14 cellular contexts compared by ENCODE assay signal in genomic region chr13:29676941-29677452, GRCh38.
DNase-seq lines count a peak whose midpoint lies in the region; ATAC-seq, FAIRE-seq and TF ChIP-seq lines count a peak whose summit lies in the region.
"Had no signal": no experiment of that assay in that cellular context is flagged by ENCODE, and none has a peak within 500 bp of the region (broad histone marks: within the 10 kb centered on the region; RNA-seq: fewer than 3 reads in every experiment).

No MANE protein-coding gene starts in this region.

- DNase-seq in DMS153 treated with DMSO at 0.1 percent for 48 hours (lab: John Stamatoyannopoulos, UW; ENCODE audit: unreplicated experiment) (peak; percentile 42), NCI-H526 (lab: John Stamatoyannopoulos, UW) (peak; percentile 11 to 56), H1 (ENCODE audit: low read depth in 1 of 2, low spot score in 2 of 2) (no peak), neural progenitor cell (ENCODE audit: low spot score) (peak; percentile 7), MM.1S (no peak), NOMO-1 (lab: John Stamatoyannopoulos, UW; ENCODE audit: unreplicated experiment in 2 of 2) (no peak)
- DNase-seq in effector memory CD4-positive, alpha-beta T cell = no peak
- DNase-seq: activated CD4-positive, alpha-beta T cell treated with anti-CD3 and anti-CD28 coated beads for 36 hours; NK-92 treated with Interleukin-12 subunit alpha and Interleukin-12 subunit beta, amount 100 ng/mL, for 24 hours; stimulated activated CD4-positive, alpha-beta T cell treated with anti-CD3 and anti-CD28 coated beads, Interleukin-4, amount 100 ng/mL, for 24 hours; stimulated activated naive CD4-positive, alpha-beta T cell treated with Interleukin-2 at 50 U/mL for 16 hours had no signal

- H3K4me3 ChIP-seq in H1 (ENCODE audit: extremely low read depth in 1 of 4, insufficient read depth in 2 of 4, low read depth in 3 of 4, low read length in 4 of 4) (no peak overlapping the region), neural progenitor cell (no peak overlapping the region), MM.1S (ENCODE audit: low read length) (no peak overlapping the region)
- no peak overlapping the region for H3K4me3 ChIP-seq in effector memory CD4-positive, alpha-beta T cell (ENCODE audit: insufficient read depth, low read depth, low read length, poor library complexity, severe bottlenecking)
- H3K4me3 ChIP-seq: BLaER1 treated with 17β-estradiol and CSF1 and Interleukin-3, amounts not matched to agents 10 nM and 100 nM had no signal

- H3K56ac ChIP-seq in H1 (replicated peaks; ENCODE audit: insufficient read length, low read depth, low read length) = no peak overlapping the region

- WGBS in H1 (ENCODE audit: extremely low coverage in 1 of 2, insufficient coverage in 1 of 2, insufficient read length in 1 of 2, insufficient replicate concordance in 2 of 2, low coverage in 1 of 2, low lambda C conversion rate in 2 of 2, missing lambda C conversion rate in 1 of 2), 2 experiments = 81% methylated on average over 9 of the region's 9 CpGs; no CpG with 5 or more reads in 1 of the 2 experiments

- H3K4ac ChIP-seq in H1 (replicated peaks; ENCODE audit: insufficient read length, low read depth, low read length) = no peak overlapping the region

- POLR2A ChIA-PET in H1 (lab: Charles Lee; ENCODE audit: partially characterized antibody) = interaction anchor here (1.5 kb wide), 1 partner anchor 81 kb away, joined by 4 read pairs; the partner anchor contains the start of gene SLC7A1

- peaks cover 8% of the 10 kb centered on the region for H3K27me3 Mint-ChIP-seq in neural progenitor cell (ENCODE audit: insufficient read depth, low read depth)

- H4K5ac ChIP-seq in H1 (ENCODE audit: insufficient read length, low read depth, low read length) = no peak overlapping the region

- H2AFZ ChIP-seq in H1 (ENCODE audit: low read length) (peak overlapping the region; percentile 18; the same call in 1 of the 2 replicates), neural progenitor cell (replicated peaks) (no peak overlapping the region), MM.1S (ENCODE audit: low read length) (no peak overlapping the region)

- no peak overlapping the region for H3K27ac Mint-ChIP-seq in neural progenitor cell
- H3K27ac Mint-ChIP-seq: activated CD4-positive, alpha-beta T cell treated with anti-CD3 and anti-CD28 coated beads for 36 hours; brain had no signal

- no peak for TF ChIP-seq POLR2A in H1 (IDR thresholded peaks at IDR 0.05; ENCODE audit: control extremely low read depth in 1 of 2, low read depth in 2 of 2, low read length in 2 of 2)

- no peaks in the 10 kb centered on the region for H3K36me3 Mint-ChIP-seq in neural progenitor cell
- H3K36me3 Mint-ChIP-seq: brain had no signal

- no peaks in the 10 kb centered on the region for H3K9me2 ChIP-seq in MM.1S (replicated peaks; ENCODE audit: insufficient read depth, low read length)

- TF ChIP-seq CTCF in H1 (IDR thresholded peaks at IDR 0.05; ENCODE audit: control extremely low read depth in 1 of 3, insufficient read depth in 1 of 3, low read depth in 1 of 3, low read length in 3 of 3) = no peak
- TF ChIP-seq CTCF in neural progenitor cell (IDR thresholded peaks at IDR 0.05) = no peak
- no peak for TF ChIP-seq CTCF in MM.1S (IDR thresholded peaks at IDR 0.05; ENCODE audit: low read length)

- no peak overlapping the region for H3K9ac ChIP-seq in H1 (replicated peaks in 1 of 4; ENCODE audit: extremely low read depth in 1 of 4, low read depth in 3 of 4, low read length in 3 of 4)
- no peak overlapping the region for H3K9ac ChIP-seq in neural progenitor cell
- no peak overlapping the region for H3K9ac ChIP-seq in MM.1S (ENCODE audit: low read length)
- H3K9ac ChIP-seq: BLaER1 treated with 17β-estradiol and CSF1 and Interleukin-3, amounts not matched to agents 10 nM and 100 nM had no signal

- H3K27me3 ChIP-seq in H1 (replicated peaks in 1 of 4; ENCODE audit: control insufficient read depth in 3 of 4, extremely low read depth in 1 of 4, insufficient read depth in 3 of 4, low read length in 3 of 4) = no peaks in the 10 kb centered on the region
- H3K27me3 ChIP-seq in neural progenitor cell = no peaks in the 10 kb centered on the region
- H3K27me3 ChIP-seq in MM.1S (replicated peaks; ENCODE audit: insufficient read depth, low read length) = no peaks in the 10 kb centered on the region
- H3K27me3 ChIP-seq in effector memory CD4-positive, alpha-beta T cell (replicated peaks; ENCODE audit: control insufficient read depth, insufficient read depth, low read length, poor library complexity, severe bottlenecking) = no peaks in the 10 kb centered on the region
- H3K27me3 ChIP-seq: BLaER1 treated with 17β-estradiol and CSF1 and Interleukin-3, amounts not matched to agents 10 nM and 100 nM had no signal

- no peaks in the 10 kb centered on the region for H3K79me1 ChIP-seq in H1 (ENCODE audit: low read depth, low read length)

- H4K20me1 ChIP-seq in H1 (replicated peaks in 1 of 2; ENCODE audit: control insufficient read depth in 1 of 2, insufficient read depth in 2 of 2, low read length in 2 of 2) = no peaks in the 10 kb centered on the region
- H4K20me1 ChIP-seq in neural progenitor cell (ENCODE audit: low read depth) = no peaks in the 10 kb centered on the region
- H4K20me1 ChIP-seq in MM.1S (ENCODE audit: insufficient read depth, low read length) = no peaks in the 10 kb centered on the region
- H4K20me1 ChIP-seq: BLaER1 treated with 17β-estradiol and CSF1 and Interleukin-3, amounts not matched to agents 10 nM and 100 nM had no signal

- no peak overlapping the region for H2BK20ac ChIP-seq in H1 (ENCODE audit: low read length)

- H3K9me3 ChIP-seq in H1 (ENCODE audit: insufficient read depth in 2 of 2, low read depth in 1 of 2, low read length in 1 of 2) = no peaks in the 10 kb centered on the region
- no peaks in the 10 kb centered on the region for H3K9me3 ChIP-seq in neural progenitor cell (ENCODE audit: low read depth)
- H3K9me3 ChIP-seq in MM.1S (replicated peaks; ENCODE audit: insufficient read depth, low read length) = no peaks in the 10 kb centered on the region
- H3K9me3 ChIP-seq in effector memory CD4-positive, alpha-beta T cell (ENCODE audit: control insufficient read depth, low read length) = no peaks in the 10 kb centered on the region
- H3K9me3 ChIP-seq: BLaER1 treated with 17β-estradiol and CSF1 and Interleukin-3, amounts not matched to agents 10 nM and 100 nM had no signal

- H3K27ac ChIP-seq in H1 (ENCODE audit: low read depth, low read length) (no peak overlapping the region), neural progenitor cell (no peak overlapping the region), MM.1S (ENCODE audit: low read length) (no peak overlapping the region)
- no peak overlapping the region for H3K27ac ChIP-seq in effector memory CD4-positive, alpha-beta T cell (ENCODE audit: insufficient read depth, low read length, poor library complexity, severe bottlenecking)
- H3K27ac ChIP-seq: BLaER1 treated with 17β-estradiol and CSF1 and Interleukin-3, amounts not matched to agents 10 nM and 100 nM had no signal

- H3K4me1 ChIP-seq in H1 (replicated peaks in 1 of 4; ENCODE audit: control insufficient read depth in 3 of 4, insufficient read depth in 4 of 4, low read length in 3 of 4) (peaks cover 0 to 3% (median 0%) of the 10 kb centered on the region in 4 experiments; a peak in 1 of 7 replicates), neural progenitor cell (no peaks in the 10 kb centered on the region), MM.1S (ENCODE audit: low read length) (no peaks in the 10 kb centered on the region)
- H3K4me1 ChIP-seq in effector memory CD4-positive, alpha-beta T cell (ENCODE audit: control insufficient read depth, insufficient read depth, low read length, poor library complexity, severe bottlenecking) = no peaks in the 10 kb centered on the region

- no peak for ATAC-seq in HG03039 (IDR thresholded peaks at IDR 0.05; ENCODE audit: unreplicated experiment)
- ATAC-seq: activated CD4-positive, alpha-beta T cell treated with anti-CD3 and anti-CD28 coated beads for 36 hours had no signal

- H2BK15ac ChIP-seq in H1 (ENCODE audit: low read length) = no peak overlapping the region

- CTCF ChIA-PET in H1 (lab: Charles Lee; ENCODE audit: partially characterized antibody) = interaction anchor here (0.7 to 1.3 kb wide), 2 partner anchors 9 to 574 kb away, joined by 3 to 6 read pairs; no protein-coding TSS in a partner anchor

- no peak overlapping the region for H3K14ac ChIP-seq in H1 (ENCODE audit: insufficient read length)

- TF ChIP-seq EP300 in H1 (IDR thresholded peaks at IDR 0.05; ENCODE audit: borderline replicate concordance in 1 of 2, low read depth in 2 of 2, low read length in 2 of 2) = no peak

- H2AK5ac ChIP-seq in H1 (ENCODE audit: low read depth, low read length) = no peak overlapping the region

- no peaks in the 10 kb centered on the region for H3K23me2 ChIP-seq in H1 (ENCODE audit: low read depth, low read length)

- H3F3A ChIP-seq in neural progenitor cell (ENCODE audit: low read depth) = no peaks in the 10 kb centered on the region
- H3F3A ChIP-seq in MM.1S (ENCODE audit: insufficient read depth, low read length) = no peaks in the 10 kb centered on the region

- no peaks in the 10 kb centered on the region for H3K36me3 ChIP-seq in H1 (ENCODE audit: control insufficient read depth in 2 of 4, insufficient read depth in 4 of 4, low read length in 3 of 4)
- H3K36me3 ChIP-seq in neural progenitor cell = no peaks in the 10 kb centered on the region
- no peaks in the 10 kb centered on the region for H3K36me3 ChIP-seq in MM.1S (replicated peaks; ENCODE audit: insufficient read depth, low read length)
- H3K36me3 ChIP-seq in effector memory CD4-positive, alpha-beta T cell (ENCODE audit: control insufficient read depth, insufficient read depth, low read length) = no peaks in the 10 kb centered on the region
- H3K36me3 ChIP-seq: BLaER1 treated with 17β-estradiol and CSF1 and Interleukin-3, amounts not matched to agents 10 nM and 100 nM had no signal

- H3K4me3 Mint-ChIP-seq in neural progenitor cell = no peak overlapping the region
- H3K4me3 Mint-ChIP-seq: activated CD4-positive, alpha-beta T cell treated with anti-CD3 and anti-CD28 coated beads for 36 hours; brain had no signal

- H3K4me2 ChIP-seq in H1 (ENCODE audit: insufficient read depth in 1 of 2, low read depth in 2 of 2, low read length in 2 of 2) (no peak overlapping the region), neural progenitor cell (no peak overlapping the region), MM.1S (ENCODE audit: low read depth, low read length) (no peak overlapping the region)
- H3K4me2 ChIP-seq: BLaER1 treated with 17β-estradiol and CSF1 and Interleukin-3, amounts not matched to agents 10 nM and 100 nM had no signal

- no peaks in the 10 kb centered on the region for H3K4me1 Mint-ChIP-seq in neural progenitor cell
- H3K4me1 Mint-ChIP-seq: activated CD4-positive, alpha-beta T cell treated with anti-CD3 and anti-CD28 coated beads for 36 hours; brain had no signal

- H3K9me3 Mint-ChIP-seq in neural progenitor cell = no peaks in the 10 kb centered on the region

- no peak overlapping the region for H3K23ac ChIP-seq in H1 (ENCODE audit: insufficient read length)

- no peak overlapping the region for H2BK12ac ChIP-seq in H1 (ENCODE audit: low read depth, low read length)

- no peak overlapping the region for H3K18ac ChIP-seq in H1 (ENCODE audit: extremely low read depth, low read length)

- no peak overlapping the region for H2BK120ac ChIP-seq in H1 (replicated peaks; ENCODE audit: low read depth, low read length)

- TF ChIP-seq RAD21 in H1 (IDR thresholded peaks at IDR 0.05 in 1 of 2, conservative IDR thresholded peaks at IDR 0.05 in 1 of 2; ENCODE audit: low read depth in 2 of 2, low read length in 2 of 2) = no peak; a peak in 1 of 4 replicates

- H4K8ac ChIP-seq in H1 (ENCODE audit: extremely low read depth, insufficient read depth, low read length) = no peak overlapping the region

- no peak overlapping the region for H2BK5ac ChIP-seq in H1 (ENCODE audit: low read depth, low read length)

- H3K79me2 ChIP-seq in H1 (ENCODE audit: control insufficient read depth in 1 of 2, insufficient read depth in 2 of 2, low read length in 2 of 2) (no peaks in the 10 kb centered on the region), neural progenitor cell (ENCODE audit: low read depth) (no peaks in the 10 kb centered on the region), MM.1S (ENCODE audit: low read length) (no peaks in the 10 kb centered on the region)

- no peak for FAIRE-seq in H1 (lab: Jason Lieb, UNC)

- H4K91ac ChIP-seq in H1 (replicated peaks; ENCODE audit: insufficient read length, low read length) = no peak overlapping the region

Comparison
In these comparisons a context has a peak if more than half of its experiments do, and no peak if none do; other contexts are left out.
1. DNase-seq: peak in DMS153 treated with DMSO at 0.1 percent for 48 hours (single experiment), NCI-H526 (2 of 2) and neural progenitor cell (single experiment); none in H1 (0 of 2), MM.1S (single experiment), NOMO-1 (0 of 2) and effector memory CD4-positive, alpha-beta T cell (0 of 3).